14 cellular contexts compared by ENCODE assay signal in the genomic region with DNA sequence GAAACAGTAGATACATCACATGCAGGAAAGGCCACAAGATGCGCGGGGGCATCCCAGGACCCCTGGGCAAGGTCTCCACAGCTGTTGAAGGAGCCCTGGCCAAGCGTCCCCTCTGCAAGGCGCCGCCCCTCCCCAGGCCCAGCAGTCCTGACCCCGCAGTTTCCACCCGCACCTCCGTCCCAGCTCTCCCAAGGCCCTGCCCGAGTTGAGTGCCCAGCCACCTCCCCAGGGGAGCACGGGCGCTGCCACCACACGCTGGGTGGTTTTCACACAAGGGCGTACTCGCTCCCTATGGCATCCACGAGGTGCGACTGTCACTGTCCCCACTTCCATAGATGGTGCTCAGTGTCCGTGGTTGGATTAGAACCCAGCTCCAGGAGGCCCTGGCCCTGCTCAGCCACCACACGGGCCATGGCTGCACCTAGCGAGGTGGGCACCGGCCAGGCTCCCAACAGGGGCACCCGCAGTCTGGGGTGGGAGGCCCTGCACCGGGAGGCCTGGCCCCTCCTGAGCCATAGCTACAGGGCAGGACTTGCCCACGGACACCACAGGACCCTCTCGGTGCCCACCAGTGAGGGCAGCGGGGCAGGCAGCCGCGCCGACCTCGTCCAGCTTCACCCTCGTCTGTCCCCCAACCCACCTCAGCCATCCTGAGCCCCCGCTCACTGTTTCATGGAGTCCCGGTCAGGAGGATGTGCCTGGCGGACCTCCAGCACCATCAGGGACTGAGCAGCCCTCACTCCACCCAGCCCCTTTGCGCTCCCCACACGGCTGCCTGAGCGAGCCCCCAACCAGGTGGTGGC.
"Had no signal": no experiment of that assay in that cellular context is flagged by ENCODE, and none has a peak within 500 bp of the region (broad histone marks: within the 10 kb centered on the region; RNA-seq: fewer than 3 reads in every experiment).

No MANE protein-coding gene starts in this region.

- H3K4me1 ChIP-seq: gastroesophageal sphincter, prostate gland had no signal

- H3K36me3 ChIP-seq: gastroesophageal sphincter, prostate gland had no signal

- ATAC-seq: activated T-helper 17 cell treated with anti-CD3 and anti-CD28 coated beads, Interleukin-2, amount 50 U/mL, for 72 hours; gastroesophageal sphincter had no signal

- FAIRE-seq: TTC549, urothelium cell line had no signal

- H3K27ac ChIP-seq: gastroesophageal sphincter, prostate gland, SK-N-MC had no signal

- DNase-seq: activated CD4-positive, alpha-beta memory T cell treated with anti-CD3 and anti-CD28 coated beads, Interleukin-2, amount 10 ng/mL, durations not matched to agents 7 days and 5 days; activated CD4-positive, alpha-beta T cell treated with anti-CD3 and anti-CD28 coated beads for 4 hours; activated naive CD4-positive, alpha-beta T cell treated with Interleukin-2 at 50 U/mL for 16 hours; activated T-cell treated with anti-CD3 and anti-CD28 coated beads, Interleukin-2, amount 50 U/mL, for 1 hour; cortex of kidney; effector CD4-positive, alpha-beta T cell; occipital lobe had no signal

- H3K4me3 ChIP-seq: gastroesophageal sphincter, prostate gland, SK-N-MC, tibial nerve had no signal

- H3K9me3 ChIP-seq: gastroesophageal sphincter, prostate gland, tibial nerve had no signal
